Comparison of ENCODE assay signal across 8 cellular contexts in the genomic region with DNA sequence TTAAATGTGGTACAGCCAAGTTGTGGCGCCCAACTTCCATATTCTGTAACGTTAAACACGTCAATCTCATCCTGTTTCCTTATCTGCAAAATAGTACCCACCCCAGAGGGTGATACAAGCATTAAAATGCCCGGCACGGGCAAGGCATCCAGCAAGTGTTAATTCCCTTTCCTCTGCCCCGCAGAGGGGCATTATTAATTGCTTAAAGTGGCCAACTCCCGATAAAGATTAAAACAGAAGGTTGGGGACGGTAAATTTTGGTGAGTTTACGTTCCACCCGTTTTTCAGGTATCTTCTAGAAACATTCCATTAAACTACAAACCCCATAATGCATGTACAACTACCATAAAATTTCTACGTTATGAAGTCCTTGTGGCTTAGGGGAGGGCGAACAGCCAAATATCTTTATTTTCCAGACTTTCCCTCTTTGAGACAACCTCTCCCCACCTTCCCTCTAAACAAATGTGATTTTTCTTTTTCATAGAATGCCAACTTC. TPM values are rescaled to one million over a fixed set of nuclear protein-coding genes. Genes with fewer than 3 reads are reported as not detected.
DNase-seq lines count a peak whose midpoint lies in the region; ATAC-seq and TF ChIP-seq lines count a peak whose summit lies in the region.

No MANE protein-coding gene starts in this region.

- no peak for ATAC-seq in activated T-cell treated with anti-CD3 and anti-CD28 coated beads, Interleukin-2, amount 50 U/mL, for 4 hours
- ATAC-seq in gastroesophageal sphincter, result no peak
- ATAC-seq in HG02938 (IDR thresholded peaks at IDR 0.05; ENCODE audit: unreplicated experiment), result no peak
- ATAC-seq in HG02759 (IDR thresholded peaks at IDR 0.05; ENCODE audit: unreplicated experiment), result no peak

- H3K9me3 ChIP-seq in gastroesophageal sphincter, result no peaks in the 10 kb centered on the region

- no peaks in the 10 kb centered on the region for H3K36me3 ChIP-seq in KMS-11 (ENCODE audit: insufficient read depth)
- no peaks in the 10 kb centered on the region for H3K36me3 ChIP-seq in gastroesophageal sphincter

- H3K27me3 ChIP-seq in KMS-11 (ENCODE audit: insufficient read depth, low read depth) (no peaks in the 10 kb centered on the region), gastroesophageal sphincter (no peaks in the 10 kb centered on the region)

- no peak overlapping the region for H3K4me3 ChIP-seq in KMS-11 (IDR thresholded peaks at IDR 0.05; ENCODE audit: insufficient read depth, low read depth, low read length)
- peak overlapping the region; percentile 80 to 95 for H3K4me3 ChIP-seq in gastroesophageal sphincter
- H3K4me3 ChIP-seq in retinal pigment epithelial cell (ENCODE audit: low read length), result peak overlapping the region; percentile 95

- no peaks in the 10 kb centered on the region for H3K27me3 Mint-ChIP-seq in activated T-cell treated with anti-CD3 and anti-CD28 coated beads, Interleukin-2, amount 50 U/mL, for 4 hours (ENCODE audit: low read depth)

- H3K36me3 Mint-ChIP-seq in activated T-cell treated with anti-CD3 and anti-CD28 coated beads, Interleukin-2, amount 50 U/mL, for 4 hours (ENCODE audit: insufficient read depth), result peaks cover 18% of the 10 kb centered on the region

- peaks cover 37% of the 10 kb centered on the region for H3K79me2 ChIP-seq in KMS-11 (ENCODE audit: insufficient read depth, low read depth)

- H3K4me2 ChIP-seq in KMS-11, result peak overlapping the region; percentile 93

- peak overlapping the region; percentile 99 for H3K27ac ChIP-seq in KMS-11
- peak overlapping the region; percentile 96 to 100 (median 99) for H3K27ac ChIP-seq in gastroesophageal sphincter

- TF ChIP-seq POLR2A in gastroesophageal sphincter (IDR thresholded peaks at IDR 0.05), result no peak

- WGBS in gastroesophageal sphincter (ENCODE audit: low coverage in 1 of 2), 2 donors, result 1 to 3% methylated on average over 12 of the region's 12 CpGs

- TF ChIP-seq CTCF in KMS-11 (conservative IDR thresholded peaks at IDR 0.05; ENCODE audit: low read depth, low read length) (no peak), gastroesophageal sphincter (IDR thresholded peaks at IDR 0.05) (no peak), retinal pigment epithelial cell (conservative IDR thresholded peaks at IDR 0.05; ENCODE audit: low read depth, low read length) (no peak), GM10266 (IDR thresholded peaks at IDR 0.05; ENCODE audit: control insufficient read depth, insufficient read depth, low read depth, missing control alignments) (no peak)

- TF ChIP-seq EP300 in gastroesophageal sphincter (IDR thresholded peaks at IDR 0.05), result no peak

- peak overlapping the region; percentile 60 for H2AFZ ChIP-seq in KMS-11 (ENCODE audit: low read depth)

- peak; percentile 61 for DNase-seq in DMS53 (lab: John Stamatoyannopoulos, UW)
- DNase-seq in activated T-cell treated with anti-CD3 and anti-CD28 coated beads, Interleukin-2, amount 50 U/mL, for 4 hours, result no peak
- no peak for DNase-seq in retinal pigment epithelial cell (ENCODE audit: low read depth)
- DNase-seq in GM10266 (ENCODE audit: extremely low spot score), result no peak

- H3K4me1 ChIP-seq in KMS-11 (ENCODE audit: low read depth, poor library complexity, severe bottlenecking) (peaks cover 15% of the 10 kb centered on the region), gastroesophageal sphincter (peaks cover 0 to 29% (median 6%) of the 10 kb centered on the region in 3 donors)

- peaks cover 19% of the 10 kb centered on the region for H3K4me1 Mint-ChIP-seq in activated T-cell treated with anti-CD3 and anti-CD28 coated beads, Interleukin-2, amount 50 U/mL, for 4 hours (ENCODE audit: low read depth)

- H4K20me1 ChIP-seq in KMS-11 (ENCODE audit: insufficient read depth), result peaks cover 7% of the 10 kb centered on the region

- H3K9me3 Mint-ChIP-seq in activated T-cell treated with anti-CD3 and anti-CD28 coated beads, Interleukin-2, amount 50 U/mL, for 4 hours, result no peaks in the 10 kb centered on the region

- H3K9ac ChIP-seq in KMS-11, result peak overlapping the region; percentile 86

- peak overlapping the region; percentile 90 for H3K4me3 Mint-ChIP-seq in activated T-cell treated with anti-CD3 and anti-CD28 coated beads, Interleukin-2, amount 50 U/mL, for 4 hours

RNA-seq across cellular contexts. Expression of a gene that starts 1.3 kb away (rescaled TPM):
- 10 to 100 TPM; 51.4 to 62.0 (median 58.7) TPM for total RNA-seq in activated T-cell treated with anti-CD3 and anti-CD28 coated beads, Interleukin-2, amount 50 U/mL, for 4 hours
- 10 to 100 TPM; 42.0 to 73.3 (median 62.7) TPM for total RNA-seq in gastroesophageal sphincter
